ENCODE assay signal across 8 cellular contexts in the genomic region with DNA sequence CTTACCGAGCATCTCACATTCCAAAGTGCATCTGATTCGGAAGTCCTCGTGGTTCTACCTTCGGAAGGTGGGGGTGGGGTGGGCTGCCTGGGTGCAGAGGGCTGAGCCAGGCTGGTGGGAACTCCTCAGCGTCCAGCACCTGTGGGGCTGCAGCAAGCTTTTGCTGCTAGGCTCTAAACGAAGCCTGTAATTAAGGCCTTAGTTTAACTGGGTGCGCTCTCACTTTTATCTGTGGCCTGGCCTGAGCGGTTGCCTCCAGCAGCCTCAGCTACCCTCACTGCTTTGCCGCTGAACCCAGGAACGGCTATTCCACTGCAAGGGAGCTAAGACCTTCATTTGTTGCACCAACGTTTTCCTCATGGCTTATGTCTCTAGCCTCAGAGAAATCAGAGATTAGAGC. TPM values are rescaled to one million over a fixed set of nuclear protein-coding genes. Genes with fewer than 3 reads are reported as not detected.
DNase-seq lines count a peak whose midpoint lies in the region; ATAC-seq, FAIRE-seq and TF ChIP-seq lines count a peak whose summit lies in the region.

No MANE protein-coding gene starts in this region.

- no peak for DNase-seq in BJ (ENCODE audit: low read depth)
- peak; percentile 22 for DNase-seq in NCI-H69 (lab: John Stamatoyannopoulos, UW)
- peak in 1 of 2 experiments; percentile 52 for DNase-seq in H1 (ENCODE audit: low read depth in 1 of 2, low spot score in 2 of 2)
- DNase-seq in stimulated activated naive CD4-positive, alpha-beta T cell treated with Interleukin-2 at 50 U/mL for 16 hours (lab: John Stamatoyannopoulos, UW) = no peak
- no peak for DNase-seq in amniotic stem cell (lab: John Stamatoyannopoulos, UW)
- DNase-seq in omental fat pad (ENCODE audit: low spot score) = no peak
- no peak for DNase-seq in frontal cortex (ENCODE audit: low spot score in 2 of 2)

- H2BK5ac ChIP-seq in H1 (ENCODE audit: low read depth, low read length) = peak overlapping the region; percentile 72; the same call in 1 of the 2 replicates

- FAIRE-seq in H1 (lab: Jason Lieb, UNC) (no peak), frontal cortex (lab: Jason Lieb, UNC) (no peak)

- H4K20me1 ChIP-seq in H1 (replicated peaks in 1 of 2; ENCODE audit: control insufficient read depth in 1 of 2, insufficient read depth in 2 of 2, low read length in 2 of 2) (no peaks in the 10 kb centered on the region), neural cell (ENCODE audit: insufficient read depth) (no peaks in the 10 kb centered on the region)

- no peak overlapping the region for H3K56ac ChIP-seq in H1 (replicated peaks; ENCODE audit: insufficient read length, low read depth, low read length)

- no peaks in the 10 kb centered on the region for H3K79me1 ChIP-seq in H1 (ENCODE audit: low read depth, low read length)

- H3K9me3 ChIP-seq in H1 (ENCODE audit: insufficient read depth in 2 of 2, low read depth in 1 of 2, low read length in 1 of 2) (no peaks in the 10 kb centered on the region), neural cell (ENCODE audit: low read length) (no peaks in the 10 kb centered on the region)

- WGBS in H1 (ENCODE audit: extremely low coverage in 1 of 2, insufficient coverage in 1 of 2, insufficient read length in 1 of 2, insufficient replicate concordance in 2 of 2, low coverage in 1 of 2, low lambda C conversion rate in 2 of 2, missing lambda C conversion rate in 1 of 2), 2 experiments = 46% methylated on average over 11 of the region's 11 CpGs; no CpG with 5 or more reads in 1 of the 2 experiments

- H4K8ac ChIP-seq in H1 (ENCODE audit: extremely low read depth, insufficient read depth, low read length) = peak overlapping the region; percentile 16; the same call in 1 of the 2 replicates

- ATAC-seq in omental fat pad (ENCODE audit: low FRiP score) = no peak

- H3K23ac ChIP-seq in H1 (ENCODE audit: insufficient read length) = no peak overlapping the region

- H3K4me2 ChIP-seq in H1 (ENCODE audit: insufficient read depth in 1 of 2, low read depth in 2 of 2, low read length in 2 of 2) = peak overlapping the region; percentile 28 to 76
- no peak overlapping the region for H3K4me2 ChIP-seq in neural cell (ENCODE audit: low read length)

- peak overlapping the region; percentile 55; the same call in 1 of the 2 replicates for H2BK12ac ChIP-seq in H1 (ENCODE audit: low read depth, low read length)

- H3K27ac ChIP-seq in H1 (ENCODE audit: low read depth, low read length) (no peak overlapping the region), neural cell (ENCODE audit: low read length) (no peak overlapping the region)

- no peaks in the 10 kb centered on the region for H3K9me2 ChIP-seq in neural cell (ENCODE audit: insufficient read depth, low read length)

- TF ChIP-seq EP300 in H1 (IDR thresholded peaks at IDR 0.05; ENCODE audit: borderline replicate concordance in 1 of 2, low read depth in 2 of 2, low read length in 2 of 2) (no peak), neural cell (conservative IDR thresholded peaks at IDR 0.05; ENCODE audit: poor library complexity, severe bottlenecking) (no peak)

- H2AFZ ChIP-seq in H1 (ENCODE audit: low read length) = peak overlapping the region; percentile 54
- peak overlapping the region; percentile 80 for H2AFZ ChIP-seq in neural cell (ENCODE audit: low read depth, low read length)

- H2AK5ac ChIP-seq in H1 (ENCODE audit: low read depth, low read length) = no peak overlapping the region

- no peaks in the 10 kb centered on the region for H3K27me3 ChIP-seq in BJ (ENCODE audit: control insufficient read depth, insufficient read depth, low read length)
- peaks cover 0 to 6% (median 0%) of the 10 kb centered on the region in 4 experiments; a peak in 3 of 7 replicates for H3K27me3 ChIP-seq in H1 (replicated peaks in 1 of 4; ENCODE audit: control insufficient read depth in 3 of 4, extremely low read depth in 1 of 4, insufficient read depth in 3 of 4, low read length in 3 of 4)
- H3K27me3 ChIP-seq in neural cell (ENCODE audit: insufficient read depth, low read depth, low read length) = no peaks in the 10 kb centered on the region

- TF ChIP-seq CTCF in BJ (IDR thresholded peaks at IDR 0.05; ENCODE audit: insufficient read depth, low read depth, low read length) (no peak), H1 (IDR thresholded peaks at IDR 0.05; ENCODE audit: control extremely low read depth in 1 of 3, insufficient read depth in 1 of 3, low read depth in 1 of 3, low read length in 3 of 3) (no peak), neural cell (IDR thresholded peaks at IDR 0.05; ENCODE audit: poor library complexity, severe bottlenecking) (no peak), omental fat pad (IDR thresholded peaks at IDR 0.05) (no peak)

- no peak for TF ChIP-seq POLR2A in H1 (IDR thresholded peaks at IDR 0.05; ENCODE audit: control extremely low read depth in 1 of 2, low read depth in 2 of 2, low read length in 2 of 2)

- no peak overlapping the region for H3K14ac ChIP-seq in H1 (ENCODE audit: insufficient read length)

- H3K36me3 ChIP-seq in BJ (ENCODE audit: control insufficient read depth, insufficient read depth, low read length) = no peaks in the 10 kb centered on the region
- no peaks in the 10 kb centered on the region for H3K36me3 ChIP-seq in H1 (ENCODE audit: control insufficient read depth in 2 of 4, insufficient read depth in 4 of 4, low read length in 3 of 4)
- no peaks in the 10 kb centered on the region for H3K36me3 ChIP-seq in neural cell (ENCODE audit: insufficient read depth, low read length)

- no peak overlapping the region for H2BK120ac ChIP-seq in H1 (replicated peaks; ENCODE audit: low read depth, low read length)

- H4K5ac ChIP-seq in H1 (ENCODE audit: insufficient read length, low read depth, low read length) = peak overlapping the region; percentile 64

- H3K23me2 ChIP-seq in H1 (ENCODE audit: low read depth, low read length) = peaks cover 4% of the 10 kb centered on the region; the same call in 1 of the 2 replicates

- no peak overlapping the region for H3K9ac ChIP-seq in H1 (replicated peaks in 1 of 4; ENCODE audit: extremely low read depth in 1 of 4, low read depth in 3 of 4, low read length in 3 of 4)
- H3K9ac ChIP-seq in neural cell (ENCODE audit: low read length) = no peak overlapping the region

- peak overlapping the region; percentile 83; the same call in 1 of the 2 replicates for H2BK20ac ChIP-seq in H1 (ENCODE audit: low read length)

- H2BK15ac ChIP-seq in H1 (ENCODE audit: low read length) = no peak overlapping the region

- H3K4me3 ChIP-seq in BJ (ENCODE audit: low read depth, low read length) = peak overlapping the region; percentile 55
- peak overlapping the region; percentile 22 to 61 (median 46); a peak in 7 of 8 replicates for H3K4me3 ChIP-seq in H1 (ENCODE audit: extremely low read depth in 1 of 4, insufficient read depth in 2 of 4, low read depth in 3 of 4, low read length in 4 of 4)
- H3K4me3 ChIP-seq in neural cell (ENCODE audit: low read length) = peak overlapping the region; percentile 71

- no peaks in the 10 kb centered on the region for H3F3A ChIP-seq in neural cell (ENCODE audit: insufficient read depth, low read length, poor library complexity, severe bottlenecking)

- H3K4me1 ChIP-seq in H1 (replicated peaks in 1 of 4; ENCODE audit: control insufficient read depth in 3 of 4, insufficient read depth in 4 of 4, low read length in 3 of 4) = peaks cover 5 to 9% (median 7%) of the 10 kb centered on the region in 4 experiments

- no peak for TF ChIP-seq RAD21 in H1 (IDR thresholded peaks at IDR 0.05 in 1 of 2, conservative IDR thresholded peaks at IDR 0.05 in 1 of 2; ENCODE audit: low read depth in 2 of 2, low read length in 2 of 2)
- TF ChIP-seq RAD21 in neural cell (conservative IDR thresholded peaks at IDR 0.05) = no peak

- POLR2A ChIA-PET in BJ (lab: Charles Lee) = interaction anchor here (0.5 to 1.7 kb wide), 2 partner anchors 206 to 483 kb away, joined by 5 to 12 read pairs; no protein-coding TSS in a partner anchor
- POLR2A ChIA-PET in H1 (lab: Charles Lee; ENCODE audit: partially characterized antibody) = interaction anchor here (1.0 to 1.4 kb wide), 7 partner anchors 10 to 596 kb away, joined by 3 to 4 read pairs (median 3); no protein-coding TSS in a partner anchor

- no peaks in the 10 kb centered on the region for H3K79me2 ChIP-seq in H1 (ENCODE audit: control insufficient read depth in 1 of 2, insufficient read depth in 2 of 2, low read length in 2 of 2)
- no peaks in the 10 kb centered on the region for H3K79me2 ChIP-seq in neural cell (replicated peaks; ENCODE audit: insufficient read depth, low read length)

- no peak overlapping the region for H3K4ac ChIP-seq in H1 (replicated peaks; ENCODE audit: insufficient read length, low read depth, low read length)

- H4K91ac ChIP-seq in H1 (replicated peaks; ENCODE audit: insufficient read length, low read length) = peak overlapping the region; percentile 94

- peak overlapping the region; percentile 98 for H3K18ac ChIP-seq in H1 (ENCODE audit: extremely low read depth, low read length)

- CTCF ChIA-PET in BJ (lab: Yijun Ruan, JAX) (interaction anchor here (0.5 to 3.1 kb wide), 36 partner anchors 8 to 733 kb away, joined by 3 to 72 read pairs (median 4); a partner anchor contains a TSS), H1 (lab: Charles Lee; ENCODE audit: partially characterized antibody) (interaction anchor here (0.6 to 5.1 kb wide), 57 partner anchors 9 to 1030 kb away, joined by 3 to 134 read pairs (median 5); a partner anchor contains a TSS)

TF ChIP-seq in H1, 55 proteins besides CTCF, POLR2A, EP300 and RAD21 (continues in another document):
- no peak for TF ChIP-seq SUZ12 (IDR thresholded peaks at IDR 0.05; ENCODE audit: low read length)

TF ChIP-seq in neural cell, 6 proteins besides CTCF, POLR2A, EP300 and RAD21 (continues in another document):
- no peak for TF ChIP-seq MXI1 (conservative IDR thresholded peaks at IDR 0.05; ENCODE audit: poor library complexity, severe bottlenecking)
- no peak for TF ChIP-seq EZH2 (IDR thresholded peaks at IDR 0.05; ENCODE audit: borderline replicate concordance, insufficient read depth, low read length, poor library complexity, severe bottlenecking)
- TF ChIP-seq SMC3 (conservative IDR thresholded peaks at IDR 0.05; ENCODE audit: poor library complexity) = no peak
- no peak for TF ChIP-seq POLR2AphosphoS5 (IDR thresholded peaks at IDR 0.05)

RNA-seq across cellular contexts. Expression of a gene that starts 48.4 kb away (rescaled TPM):
- polyA plus RNA-seq in BJ (2011; rRNA removed) (2.8 and 4.8 TPM in 2 replicates), H1 (2011; rRNA removed) (0.89 and 1.2 TPM in 2 replicates), neural cell (7.1 and 8.6 TPM in 2 replicates)
- 0.98 and 1.0 TPM in 2 replicates for polyA minus RNA-seq in BJ (2011; rRNA and poly(A)+ RNA removed)
- 0.69 and 0.99 TPM in 2 replicates for total RNA-seq in H1 (2021; fragmentation: NEBNext Ultra II Directional; extraction: Animal tissue kit (Norgen Biotek cat#: 25700))
- 1.7 TPM for polyA plus RNA-seq in H1 (2011; cell fraction: cytosol; rRNA removed)
- 0.67 TPM for polyA plus RNA-seq in H1 (2011; cell fraction: nucleus; rRNA removed)
- 0.69 to 0.93 TPM (median 0.75 TPM) in 4 replicates for polyA plus RNA-seq in H1 (2012, experiment 1 of 2)
- 0.20 TPM for polyA plus RNA-seq in H1 (2012, experiment 2 of 2)
- polyA plus RNA-seq in H1 (2013, experiment 1 of 2) = 1.1 TPM
- 1.2 TPM for polyA plus RNA-seq in H1 (2013, experiment 2 of 2)
- 0.76 and 1.3 TPM in 2 replicates for polyA minus RNA-seq in H1 (2011; rRNA and poly(A)+ RNA removed)
- not detected for polyA minus RNA-seq in H1 (2011; cell fraction: cytosol; rRNA and poly(A)+ RNA removed)
- 3.1 TPM for polyA minus RNA-seq in H1 (2011; cell fraction: nucleus; rRNA and poly(A)+ RNA removed)
- 4.6 and 5.9 TPM in 2 replicates for polyA minus RNA-seq in neural cell
- total RNA-seq in omental fat pad (1 to 10 TPM in 3 of 4 donors, under 1 TPM in 1; 0.95 to 1.5 (median 1.2) TPM), frontal cortex (4.9 TPM)
